In the genomic region with DNA sequence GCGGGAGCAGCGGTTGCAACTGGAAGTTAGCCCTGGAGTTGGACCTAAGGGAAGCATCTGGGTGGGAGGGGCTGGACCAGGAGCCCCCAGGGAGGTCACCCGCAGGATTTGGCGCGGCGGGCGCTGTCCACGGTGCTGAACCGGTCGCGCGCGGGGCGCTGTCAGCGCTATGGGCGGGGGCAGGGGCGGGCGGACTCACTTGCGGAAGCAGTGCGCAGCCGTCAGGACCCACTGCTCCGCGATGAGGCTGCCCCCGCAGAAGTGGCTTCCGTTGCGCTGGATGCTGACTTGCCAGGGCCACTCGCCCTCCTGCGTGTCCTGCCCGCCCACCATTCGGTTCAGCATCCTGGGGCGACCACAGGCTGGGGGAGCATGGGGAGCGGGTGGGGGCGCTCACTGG, we compare ENCODE assay signal across 1 cellular context.
A peak's percentile ranks its signal among the peaks of the same experiment; 100 is the strongest.
TF ChIP-seq lines count a peak whose summit lies in the region.

No MANE protein-coding gene starts in this region.

TF ChIP-seq in K562, 482 proteins besides CTCF, POLR2A, EP300 and RAD21 (continued from another document and continues in another):
- TF ChIP-seq, protein P1, sequence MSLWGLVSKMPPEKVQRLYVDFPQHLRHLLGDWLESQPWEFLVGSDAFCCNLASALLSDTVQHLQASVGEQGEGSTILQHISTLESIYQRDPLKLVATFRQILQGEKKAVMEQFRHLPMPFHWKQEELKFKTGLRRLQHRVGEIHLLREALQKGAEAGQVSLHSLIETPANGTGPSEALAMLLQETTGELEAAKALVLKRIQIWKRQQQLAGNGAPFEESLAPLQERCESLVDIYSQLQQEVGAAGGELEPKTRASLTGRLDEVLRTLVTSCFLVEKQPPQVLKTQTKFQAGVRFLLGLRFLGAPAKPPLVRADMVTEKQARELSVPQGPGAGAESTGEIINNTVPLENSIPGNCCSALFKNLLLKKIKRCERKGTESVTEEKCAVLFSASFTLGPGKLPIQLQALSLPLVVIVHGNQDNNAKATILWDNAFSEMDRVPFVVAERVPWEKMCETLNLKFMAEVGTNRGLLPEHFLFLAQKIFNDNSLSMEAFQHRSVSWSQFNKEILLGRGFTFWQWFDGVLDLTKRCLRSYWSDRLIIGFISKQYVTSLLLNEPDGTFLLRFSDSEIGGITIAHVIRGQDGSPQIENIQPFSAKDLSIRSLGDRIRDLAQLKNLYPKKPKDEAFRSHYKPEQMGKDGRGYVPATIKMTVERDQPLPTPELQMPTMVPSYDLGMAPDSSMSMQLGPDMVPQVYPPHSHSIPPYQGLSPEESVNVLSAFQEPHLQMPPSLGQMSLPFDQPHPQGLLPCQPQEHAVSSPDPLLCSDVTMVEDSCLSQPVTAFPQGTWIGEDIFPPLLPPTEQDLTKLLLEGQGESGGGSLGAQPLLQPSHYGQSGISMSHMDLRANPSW (CRISPR knock-in tag; IDR thresholded peaks at IDR 0.05) = no peak
- TF ChIP-seq ZNF436 (CRISPR knock-in tag; IDR thresholded peaks at IDR 0.05) (no peak), DNMT1 (IDR thresholded peaks at IDR 0.05) (no peak), GATAD2A (IDR thresholded peaks at IDR 0.05) (no peak), MED1 (CRISPR knock-in tag; IDR thresholded peaks at IDR 0.05; ENCODE audit: borderline replicate concordance) (no peak), DACH1 (IDR thresholded peaks at IDR 0.05; ENCODE audit: partially characterized antibody) (no peak), MTA1 (IDR thresholded peaks at IDR 0.05; ENCODE audit: borderline replicate concordance) (no peak), CXXC5 (CRISPR knock-in tag; IDR thresholded peaks at IDR 0.05) (peak; percentile 59), THRB (CRISPR knock-in tag; conservative IDR thresholded peaks at IDR 0.05) (no peak), ZNF668 (CRISPR knock-in tag; IDR thresholded peaks at IDR 0.05) (no peak), SMARCC2 (IDR thresholded peaks at IDR 0.05; ENCODE audit: low read depth) (no peak), PRMT5 (CRISPR knock-in tag; IDR thresholded peaks at IDR 0.05) (peak; percentile 96), FOXP1 (CRISPR knock-in tag; IDR thresholded peaks at IDR 0.05) (0 out of 2 replicates have a peak, but pooled peaks have one; percentile 51), ZBTB7A (IDR thresholded peaks at IDR 0.05; ENCODE audit: borderline replicate concordance, control insufficient read depth, low read depth, low read length) (peak; percentile 93), RAD51 (IDR thresholded peaks at IDR 0.05; ENCODE audit: borderline replicate concordance, low read depth) (no peak), PTRF (tag; IDR thresholded peaks at IDR 0.05) (no peak), TGIF2 (CRISPR knock-in tag; IDR thresholded peaks at IDR 0.05) (peak; percentile 89; the same call in 1 of the 2 replicates), KLF6 (CRISPR knock-in tag; IDR thresholded peaks at IDR 0.05; ENCODE audit: borderline replicate concordance) (no peak), ZNF232 (CRISPR knock-in tag; IDR thresholded peaks at IDR 0.05) (peak; percentile 84; the same call in 1 of the 2 replicates), HOXB6 (CRISPR knock-in tag; IDR thresholded peaks at IDR 0.05; ENCODE audit: borderline replicate concordance) (no peak), BRF2 (IDR thresholded peaks at IDR 0.05; ENCODE audit: borderline replicate concordance, insufficient read depth, insufficient read length) (no peak), ZNF785 (CRISPR knock-in tag; IDR thresholded peaks at IDR 0.05) (no peak), U2AF1 (optimal IDR thresholded peaks at IDR 0.05; ENCODE audit: low read depth, low read length) (no peak), ZNF77 (CRISPR knock-in tag; IDR thresholded peaks at IDR 0.05) (no peak), ZNF589 (CRISPR knock-in tag; IDR thresholded peaks at IDR 0.05; ENCODE audit: low read depth) (no peak), ZNF124 (CRISPR knock-in tag; IDR thresholded peaks at IDR 0.05) (peak; percentile 68; the same call in 1 of the 2 replicates), HNRNPLL (IDR thresholded peaks at IDR 0.05; ENCODE audit: low read depth, low read length, poor library complexity, severe bottlenecking) (peak; percentile 60), ZBTB43 (CRISPR knock-in tag; IDR thresholded peaks at IDR 0.05) (0 out of 2 replicates have a peak, but pooled peaks have one; percentile 50), ZNF165 (CRISPR knock-in tag; IDR thresholded peaks at IDR 0.05; ENCODE audit: borderline replicate concordance) (no peak), SIX5 (IDR thresholded peaks at IDR 0.05; ENCODE audit: borderline replicate concordance in 1 of 2, insufficient read depth in 1 of 2, low read depth in 1 of 2, low read length in 2 of 2) (no peak), SLC30A9 (CRISPR knock-in tag; IDR thresholded peaks at IDR 0.05) (no peak), KHSRP (IDR thresholded peaks at IDR 0.05) (no peak), ZFPM2 (CRISPR knock-in tag; IDR thresholded peaks at IDR 0.05) (no peak), ATF6 (CRISPR knock-in tag; IDR thresholded peaks at IDR 0.05) (no peak), NFE2L1 (tag; IDR thresholded peaks at IDR 0.05; ENCODE audit: borderline replicate concordance, low read depth) (no peak), CREB3L1 (IDR thresholded peaks at IDR 0.05; ENCODE audit: borderline replicate concordance, low read depth) (no peak), TSC22D4 (tag; IDR thresholded peaks at IDR 0.05) (no peak), SIN3A (IDR thresholded peaks at IDR 0.05; ENCODE audit: borderline replicate concordance in 2 of 2, control insufficient read depth in 1 of 2, low read depth in 2 of 2, low read length in 2 of 2) (peak in 1 of 2 experiments; percentile 94; a peak in 2 of 4 replicates), PURB (CRISPR knock-in tag; IDR thresholded peaks at IDR 0.05; ENCODE audit: low read depth) (no peak), NR2F6 (CRISPR knock-in tag; IDR thresholded peaks at IDR 0.05) (no peak), ATF4 (CRISPR knock-in tag; IDR thresholded peaks at IDR 0.05) (no peak), ZNF644 (tag; IDR thresholded peaks at IDR 0.05; ENCODE audit: low read depth) (0 out of 2 replicates have a peak, but pooled peaks have one; percentile 26), ARID4B (CRISPR knock-in tag; IDR thresholded peaks at IDR 0.05) (peak; percentile 91), ZNF766 (CRISPR knock-in tag; conservative IDR thresholded peaks at IDR 0.05) (no peak), CHD4 (IDR thresholded peaks at IDR 0.05; ENCODE audit: insufficient read depth, insufficient replicate concordance, low read depth, low read length, poor library complexity, severe bottlenecking) (no peak), SP1 (CRISPR knock-in tag; IDR thresholded peaks at IDR 0.05) (peak; percentile 51; the same call in 1 of the 2 replicates)
- TF ChIP-seq, protein P2, sequence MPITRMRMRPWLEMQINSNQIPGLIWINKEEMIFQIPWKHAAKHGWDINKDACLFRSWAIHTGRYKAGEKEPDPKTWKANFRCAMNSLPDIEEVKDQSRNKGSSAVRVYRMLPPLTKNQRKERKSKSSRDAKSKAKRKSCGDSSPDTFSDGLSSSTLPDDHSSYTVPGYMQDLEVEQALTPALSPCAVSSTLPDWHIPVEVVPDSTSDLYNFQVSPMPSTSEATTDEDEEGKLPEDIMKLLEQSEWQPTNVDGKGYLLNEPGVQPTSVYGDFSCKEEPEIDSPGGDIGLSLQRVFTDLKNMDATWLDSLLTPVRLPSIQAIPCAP (CRISPR knock-in tag; IDR thresholded peaks at IDR 0.05; ENCODE audit: borderline replicate concordance) = 0 out of 2 replicates have a peak, but pooled peaks have one; percentile 44
- TF ChIP-seq, protein P3, sequence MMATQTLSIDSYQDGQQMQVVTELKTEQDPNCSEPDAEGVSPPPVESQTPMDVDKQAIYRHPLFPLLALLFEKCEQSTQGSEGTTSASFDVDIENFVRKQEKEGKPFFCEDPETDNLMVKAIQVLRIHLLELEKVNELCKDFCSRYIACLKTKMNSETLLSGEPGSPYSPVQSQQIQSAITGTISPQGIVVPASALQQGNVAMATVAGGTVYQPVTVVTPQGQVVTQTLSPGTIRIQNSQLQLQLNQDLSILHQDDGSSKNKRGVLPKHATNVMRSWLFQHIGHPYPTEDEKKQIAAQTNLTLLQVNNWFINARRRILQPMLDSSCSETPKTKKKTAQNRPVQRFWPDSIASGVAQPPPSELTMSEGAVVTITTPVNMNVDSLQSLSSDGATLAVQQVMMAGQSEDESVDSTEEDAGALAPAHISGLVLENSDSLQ (IDR thresholded peaks at IDR 0.05) = no peak
